Comparison of ENCODE assay signal across 12 cellular contexts in the genomic region with DNA sequence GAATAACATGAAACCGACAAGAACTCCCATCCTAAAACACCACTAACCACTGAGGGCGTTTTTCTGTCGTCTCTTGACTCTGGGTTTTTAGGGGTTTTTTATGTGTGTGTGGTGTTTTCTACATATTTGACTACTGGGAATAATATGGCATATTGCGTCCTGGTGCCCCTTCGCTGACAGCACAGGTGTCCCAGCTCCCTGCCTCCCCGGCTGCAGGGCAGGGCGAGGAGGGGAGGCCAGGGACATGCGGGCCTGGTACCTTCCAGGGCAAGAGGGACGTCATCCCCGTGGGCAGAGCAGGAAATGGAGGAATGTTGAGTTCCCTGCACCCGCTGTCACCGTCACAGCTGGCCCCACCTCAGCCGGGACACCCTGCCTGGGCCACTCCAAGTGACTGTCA. TPM values are rescaled to one million over a fixed set of nuclear protein-coding genes. Genes with fewer than 3 reads are reported as not detected.
DNase-seq lines count a peak whose midpoint lies in the region; ATAC-seq, FAIRE-seq and TF ChIP-seq lines count a peak whose summit lies in the region.
"Had no signal": no experiment of that assay in that cellular context is flagged by ENCODE, and none has a peak within 500 bp of the region (broad histone marks: within the 10 kb centered on the region; RNA-seq: fewer than 3 reads in every experiment).

No MANE protein-coding gene starts in this region.

- DNase-seq in CD4-positive, alpha-beta T cell, result no peak
- DNase-seq in GM19239 (ENCODE audit: insufficient read length, low spot score) (no peak), neural progenitor cell (ENCODE audit: low spot score) (no peak), lower leg skin (ENCODE audit: low spot score in 2 of 2) (no peak), OCI-M1 (lab: John Stamatoyannopoulos, UW) (no peak), GM10266 (ENCODE audit: extremely low spot score) (no peak)
- DNase-seq: stimulated activated CD4-positive, alpha-beta T cell treated with anti-CD3 and anti-CD28 coated beads, Interleukin-4, amount 100 ng/mL, for 1 hour; stimulated activated naive CD4-positive, alpha-beta T cell treated with Interleukin-2 at 50 U/mL for 16 hours had no signal

- H3K27ac Mint-ChIP-seq in CD4-positive, alpha-beta T cell, result peak overlapping the region; percentile 73
- H3K27ac Mint-ChIP-seq in brain (peak overlapping the region in 4 of 5 experiments; percentile 33 to 82 (median 48)), neural progenitor cell (peak overlapping the region; percentile 60)
- H3K27ac Mint-ChIP-seq: activated T-helper 1 cell treated with anti-CD3 and anti-CD28 coated beads, Interleukin-12 subunit alpha, Interleukin-12 subunit beta, Interleukin-2, Interleukin-4 antibody, amounts not matched to agents 30 ng/mL and 10 ng/mL and 1 ng/mL, durations not matched to agents 14 hours and 24 hours and 36 hours had no signal

- no peak overlapping the region for H2AFZ ChIP-seq in neural progenitor cell (replicated peaks)

- no peaks in the 10 kb centered on the region for H3K9me3 ChIP-seq in CD4-positive, alpha-beta T cell (ENCODE audit: control insufficient read depth, low read length)
- H3K9me3 ChIP-seq in neural progenitor cell (ENCODE audit: low read depth), result no peaks in the 10 kb centered on the region

- peaks cover 56% of the 10 kb centered on the region for H3K4me1 ChIP-seq in neural progenitor cell

- POLR2A ChIA-PET in CD4-positive, alpha-beta T cell (lab: Charles Lee), result no interaction called here

- ATAC-seq in CD4-positive, alpha-beta T cell (ENCODE audit: poor library complexity), result no peak
- no peak for ATAC-seq in esophagus mucosa

- intact Hi-C loops in CD4-positive, alpha-beta T cell (cut with DNase I, micrococcal nuclease), result no loop called here
- intact Hi-C loops in lower leg skin (cut with DNase I; ENCODE audit: low total_unique reads), result no loop called here

- peaks cover 27% of the 10 kb centered on the region for H3K4me1 Mint-ChIP-seq in CD4-positive, alpha-beta T cell (ENCODE audit: low read depth)
- H3K4me1 Mint-ChIP-seq in brain (peaks cover 73% of the 10 kb centered on the region), neural progenitor cell (peaks cover 64% of the 10 kb centered on the region)

- H3K9ac ChIP-seq in neural progenitor cell, result no peak overlapping the region

- no peaks in the 10 kb centered on the region for H3K36me3 ChIP-seq in neural progenitor cell

- no peak overlapping the region for H3K4me3 Mint-ChIP-seq in CD4-positive, alpha-beta T cell
- H3K4me3 Mint-ChIP-seq in brain (peak overlapping the region in 2 of 5 experiments; percentile 33 to 52), neural progenitor cell (peak overlapping the region; percentile 42)
- H3K4me3 Mint-ChIP-seq: activated T-helper 1 cell treated with anti-CD3 and anti-CD28 coated beads, Interleukin-12 subunit alpha, Interleukin-12 subunit beta, Interleukin-2, Interleukin-4 antibody, amounts not matched to agents 30 ng/mL and 10 ng/mL and 1 ng/mL, durations not matched to agents 14 hours and 24 hours and 36 hours had no signal

- CTCF ChIA-PET in CD4-positive, alpha-beta T cell (lab: Charles Lee), result interaction anchor here (0.6 kb wide), 1 partner anchor 1206 kb away, joined by 3 read pairs; no protein-coding TSS in a partner anchor

- no peaks in the 10 kb centered on the region for H3K36me3 Mint-ChIP-seq in CD4-positive, alpha-beta T cell (ENCODE audit: low read depth)
- H3K36me3 Mint-ChIP-seq in brain (peaks cover 2% of the 10 kb centered on the region), neural progenitor cell (no peaks in the 10 kb centered on the region)

- no peak overlapping the region for H3K27ac ChIP-seq in CD4-positive, alpha-beta T cell (ENCODE audit: low read depth, low read length)
- no peak overlapping the region for H3K27ac ChIP-seq in neural progenitor cell

- no peak overlapping the region for H3K4me2 ChIP-seq in neural progenitor cell

- no peaks in the 10 kb centered on the region for H3K27me3 ChIP-seq in CD4-positive, alpha-beta T cell (ENCODE audit: control insufficient read depth, insufficient read depth, low read length)
- no peaks in the 10 kb centered on the region for H3K27me3 ChIP-seq in neural progenitor cell

- TF ChIP-seq CTCF in CD4-positive, alpha-beta T cell (IDR thresholded peaks at IDR 0.05), result no peak
- TF ChIP-seq CTCF in brain (conservative IDR thresholded peaks at IDR 0.05), result no peak
- no peak for TF ChIP-seq CTCF in neural progenitor cell (IDR thresholded peaks at IDR 0.05)
- TF ChIP-seq CTCF in lower leg skin (IDR thresholded peaks at IDR 0.05), result no peak
- no peak for TF ChIP-seq CTCF in GM10266 (IDR thresholded peaks at IDR 0.05; ENCODE audit: control insufficient read depth, insufficient read depth, low read depth, missing control alignments)

- H4K20me1 ChIP-seq in neural progenitor cell (ENCODE audit: low read depth), result peaks cover 77% of the 10 kb centered on the region

- H3K9me3 Mint-ChIP-seq in CD4-positive, alpha-beta T cell, result no peaks in the 10 kb centered on the region
- H3K9me3 Mint-ChIP-seq in brain (no peaks in the 10 kb centered on the region), neural progenitor cell (no peaks in the 10 kb centered on the region)
- H3K9me3 Mint-ChIP-seq: activated T-helper 1 cell treated with anti-CD3 and anti-CD28 coated beads, Interleukin-12 subunit alpha, Interleukin-12 subunit beta, Interleukin-2, Interleukin-4 antibody, amounts not matched to agents 30 ng/mL and 10 ng/mL and 1 ng/mL, durations not matched to agents 14 hours and 24 hours and 36 hours had no signal

- peaks cover 79% of the 10 kb centered on the region for H3K79me2 ChIP-seq in neural progenitor cell (ENCODE audit: low read depth)

- H3K4me3 ChIP-seq in neural progenitor cell (no peak overlapping the region), lower leg skin (ENCODE audit: low read depth, poor library complexity, severe bottlenecking) (no peak overlapping the region)

- 72 to 73% methylated on average over 13 of the region's 13 CpGs for WGBS in lower leg skin, 2 donors

- H3K27me3 Mint-ChIP-seq in CD4-positive, alpha-beta T cell, result peaks cover 4% of the 10 kb centered on the region
- H3K27me3 Mint-ChIP-seq in brain (no peaks in the 10 kb centered on the region), neural progenitor cell (ENCODE audit: insufficient read depth, low read depth) (peaks cover 8% of the 10 kb centered on the region)

- peak; percentile 88 for FAIRE-seq in GM19239 (lab: Jason Lieb, UNC)
- FAIRE-seq: endometrium had no signal

- TF ChIP-seq POLR2A in lower leg skin (IDR thresholded peaks at IDR 0.05), result no peak

- H3F3A ChIP-seq in neural progenitor cell (ENCODE audit: low read depth), result peaks cover 30% of the 10 kb centered on the region

RNA-seq across cellular contexts. Expression of a gene that starts 34.8 kb away (rescaled TPM):
- 1 to 10 TPM; 1.6 to 1.7 TPM for total RNA-seq in CD4-positive, alpha-beta T cell
- polyA plus RNA-seq in brain (ENCODE audit: insufficient read depth, low read depth, low replicate concordance), result 80.6 TPM
- total RNA-seq in neural progenitor cell (ENCODE audit: low replicate concordance) (12.9 and 19.0 TPM in 2 replicates), lower leg skin (1 to 10 TPM; 6.8 to 9.1 (median 7.5) TPM), esophagus mucosa (9.1 TPM)
